Comparison of ENCODE assay signal across 10 cellular contexts in the genomic region with DNA sequence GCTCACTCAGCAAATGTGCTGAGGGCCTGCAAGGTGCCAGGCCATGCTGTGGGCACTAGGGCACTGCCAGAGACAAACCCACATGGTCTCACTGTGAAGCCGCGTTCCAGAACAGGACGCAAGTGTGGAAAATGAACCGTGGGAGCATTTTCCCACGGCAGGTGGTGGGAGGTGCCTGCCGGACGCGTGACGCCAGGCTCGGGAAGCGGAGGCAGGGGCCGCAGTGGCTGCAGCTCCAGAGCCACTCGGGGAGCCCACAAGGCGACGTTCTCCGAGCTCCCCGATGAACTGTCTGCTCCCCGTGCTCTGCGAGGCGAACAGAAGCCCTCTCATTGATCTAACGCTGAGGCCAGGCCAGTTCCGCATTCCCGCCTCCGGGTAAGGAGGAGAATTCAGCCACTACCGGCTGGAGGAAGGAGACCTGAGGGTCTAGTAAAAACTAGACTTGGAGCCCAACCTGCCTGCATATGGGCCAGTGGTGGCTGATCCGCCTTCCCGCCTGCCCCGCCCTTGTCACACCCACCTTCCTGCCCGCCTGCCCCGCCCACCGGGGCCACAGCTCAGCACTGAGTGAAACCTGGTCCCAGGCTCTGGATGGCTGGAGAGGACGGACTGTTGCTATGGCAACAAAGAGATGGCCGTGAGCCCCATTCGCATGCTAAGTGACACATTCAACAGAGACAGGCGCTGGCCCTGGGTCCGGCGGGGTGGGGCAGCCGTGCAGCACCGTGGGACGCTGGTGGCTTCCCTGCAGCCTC. TPM values are rescaled to one million over a fixed set of nuclear protein-coding genes. Genes with fewer than 3 reads are reported as not detected.
DNase-seq lines count a peak whose midpoint lies in the region; ATAC-seq and TF ChIP-seq lines count a peak whose summit lies in the region.
"Had no signal": no experiment of that assay in that cellular context is flagged by ENCODE, and none has a peak within 500 bp of the region (broad histone marks: within the 10 kb centered on the region; RNA-seq: fewer than 3 reads in every experiment).

No MANE protein-coding gene starts in this region.

- H3K9me3 ChIP-seq in sigmoid colon (no peaks in the 10 kb centered on the region), SJCRH30 (replicated peaks) (no peaks in the 10 kb centered on the region)
- H3K9me3 ChIP-seq: SJSA1 had no signal

- H3K9me3 Mint-ChIP-seq in activated CD8-positive, alpha-beta memory T cell treated with anti-CD3 and anti-CD28 coated beads, Interleukin-2, amount 10 ng/mL, durations not matched to agents 7 days and 5 days (ENCODE audit: low read depth), result no peaks in the 10 kb centered on the region
- H3K9me3 Mint-ChIP-seq: naive thymus-derived CD4-positive, alpha-beta T cell had no signal

- H3K36me3 ChIP-seq in sigmoid colon (no peaks in the 10 kb centered on the region), SJCRH30 (no peaks in the 10 kb centered on the region)
- H3K36me3 ChIP-seq: SJSA1 had no signal

- H3K4me1 ChIP-seq in sigmoid colon (peaks cover 0 to 8% (median 2%) of the 10 kb centered on the region in 4 donors), SJCRH30 (peaks cover 2% of the 10 kb centered on the region; the same call in 1 of the 2 replicates)
- H3K4me1 ChIP-seq: SJSA1 had no signal

- POLR2A ChIA-PET in HEK293T (lab: Yijun Ruan, JAX), result no interaction called here

- 21 to 25% methylated on average over 40 of the region's 40 CpGs for WGBS in sigmoid colon, 2 donors

- CTCF ChIA-PET in HEK293T (lab: Yijun Ruan, JAX), result no interaction called here
- CTCF ChIA-PET in activated CD8-positive, alpha-beta memory T cell treated with anti-CD3 and anti-CD28 coated beads, Interleukin-2, amount 10 ng/mL, durations not matched to agents 7 days and 5 days (lab: Charles Lee), result interaction anchor here (1.4 kb wide), 1 partner anchor 446 kb away, joined by 4 read pairs; no protein-coding TSS in a partner anchor

- H3K27me3 Mint-ChIP-seq in activated CD8-positive, alpha-beta memory T cell treated with anti-CD3 and anti-CD28 coated beads, Interleukin-2, amount 10 ng/mL, durations not matched to agents 7 days and 5 days, result peaks cover 4% of the 10 kb centered on the region

- peaks cover 7 to 95% (median 44%) of the 10 kb centered on the region in 3 donors for H3K27me3 ChIP-seq in sigmoid colon
- H3K27me3 ChIP-seq in SJCRH30, result no peaks in the 10 kb centered on the region

- TF ChIP-seq POLR2A in sigmoid colon (IDR thresholded peaks at IDR 0.05), result no peak

- no peak for ATAC-seq in activated CD8-positive, alpha-beta memory T cell treated with anti-CD3 and anti-CD28 coated beads, Interleukin-2, amount 10 ng/mL, durations not matched to agents 7 days and 5 days
- ATAC-seq: naive thymus-derived CD4-positive, alpha-beta T cell had no signal

- intact Hi-C loops in sigmoid colon (cut with DNase I), result no loop called here

- H3K4me3 Mint-ChIP-seq in activated CD8-positive, alpha-beta memory T cell treated with anti-CD3 and anti-CD28 coated beads, Interleukin-2, amount 10 ng/mL, durations not matched to agents 7 days and 5 days, result no peak overlapping the region

- peak; percentile 26 for DNase-seq in CD1c-positive myeloid dendritic cell (ENCODE audit: extremely low spot score)
- peak; percentile 31 for DNase-seq in HEK293T (ENCODE audit: extremely low spot score)
- DNase-seq in activated CD8-positive, alpha-beta memory T cell treated with anti-CD3 and anti-CD28 coated beads, Interleukin-2, amount 10 ng/mL, durations not matched to agents 7 days and 5 days, result peak; percentile 50
- peak; percentile 93 for DNase-seq in left kidney (ENCODE audit: low read depth, low spot score)
- no peak for DNase-seq in sigmoid colon
- no peak for DNase-seq in NCI-H2227 treated with DMSO at 0.1 percent for 48 hours (lab: John Stamatoyannopoulos, UW)
- no peak for DNase-seq in SJCRH30
- DNase-seq in coronary artery (ENCODE audit: low spot score), result no peak

- H3K4me3 ChIP-seq in sigmoid colon (no peak overlapping the region), SJCRH30 (no peak overlapping the region), coronary artery (no peak overlapping the region)
- H3K4me3 ChIP-seq: SJSA1 had no signal

- H3K27ac ChIP-seq in sigmoid colon (no peak overlapping the region), SJCRH30 (no peak overlapping the region), coronary artery (no peak overlapping the region)
- H3K27ac ChIP-seq: SJSA1 had no signal

- H3K4me1 Mint-ChIP-seq in activated CD8-positive, alpha-beta memory T cell treated with anti-CD3 and anti-CD28 coated beads, Interleukin-2, amount 10 ng/mL, durations not matched to agents 7 days and 5 days, result no peaks in the 10 kb centered on the region

- TF ChIP-seq EP300 in sigmoid colon (IDR thresholded peaks at IDR 0.05), result no peak

- TF ChIP-seq CTCF in sigmoid colon (IDR thresholded peaks at IDR 0.05), result no peak
- no peak for TF ChIP-seq CTCF in coronary artery (IDR thresholded peaks at IDR 0.05)

- H3K27ac Mint-ChIP-seq in activated CD8-positive, alpha-beta memory T cell treated with anti-CD3 and anti-CD28 coated beads, Interleukin-2, amount 10 ng/mL, durations not matched to agents 7 days and 5 days, result no peak overlapping the region
- H3K27ac Mint-ChIP-seq: naive thymus-derived CD4-positive, alpha-beta T cell had no signal

- no peaks in the 10 kb centered on the region for H3K36me3 Mint-ChIP-seq in activated CD8-positive, alpha-beta memory T cell treated with anti-CD3 and anti-CD28 coated beads, Interleukin-2, amount 10 ng/mL, durations not matched to agents 7 days and 5 days
- H3K36me3 Mint-ChIP-seq: naive thymus-derived CD4-positive, alpha-beta T cell had no signal

TF ChIP-seq in HEK293T, 16 proteins besides CTCF, POLR2A, EP300 and RAD21:
- TF ChIP-seq L3MBTL2 (conservative IDR thresholded peaks at IDR 0.05) (no peak), ARNT (IDR thresholded peaks at IDR 0.05) (no peak), HDGF (IDR thresholded peaks at IDR 0.05; ENCODE audit: borderline replicate concordance) (no peak), TARDBP (IDR thresholded peaks at IDR 0.05) (no peak), FOXA1 (IDR thresholded peaks at IDR 0.05) (no peak), LEF1 (IDR thresholded peaks at IDR 0.05; ENCODE audit: borderline replicate concordance) (no peak), BHLHE40 (IDR thresholded peaks at IDR 0.05; ENCODE audit: borderline replicate concordance) (no peak), SP1 (IDR thresholded peaks at IDR 0.05) (no peak), ZNF384 (IDR thresholded peaks at IDR 0.05) (no peak), FOXK2 (IDR thresholded peaks at IDR 0.05) (no peak), ELF4 (IDR thresholded peaks at IDR 0.05) (no peak)

RNA-seq across cellular contexts. Expression of a gene that starts 13.2 kb away (rescaled TPM):
- total RNA-seq in activated CD8-positive, alpha-beta memory T cell treated with anti-CD3 and anti-CD28 coated beads, Interleukin-2, amount 10 ng/mL, durations not matched to agents 7 days and 5 days, result not detected
- total RNA-seq in sigmoid colon, result under 1 TPM in 3 of 4 donors, not detected in 1; under 0.01 to 0.28 (median 0.14) TPM
- under 1 TPM in 1 of 3 donors, not detected in 2; 0.03 TPM for polyA plus RNA-seq in sigmoid colon
- 0.81 and 1.0 TPM in 2 replicates for total RNA-seq in SJCRH30 (2014; rRNA removed; shearing (Covaris generic))
- total RNA-seq: naive thymus-derived CD4-positive, alpha-beta T cell; SJSA1 had no signal
- polyA plus RNA-seq: naive thymus-derived CD4-positive, alpha-beta T cell had no signal

RNA-seq across cellular contexts. Expression of a gene that starts 59.1 kb away (rescaled TPM):
- total RNA-seq in activated CD8-positive, alpha-beta memory T cell treated with anti-CD3 and anti-CD28 coated beads, Interleukin-2, amount 10 ng/mL, durations not matched to agents 7 days and 5 days, result under 1 TPM in 1 of 2 experiments, not detected in 1; 0.32 TPM
- 1 to 10 TPM in 1 of 4 donors, under 1 TPM in 3; 0.16 to 1.9 (median 0.52) TPM for total RNA-seq in sigmoid colon
- polyA plus RNA-seq in sigmoid colon, result under 1 TPM in 2 of 3 donors, not detected in 1; under 0.01 to 0.15 TPM
- total RNA-seq in SJCRH30 (2014; rRNA removed; shearing (Covaris generic)), result 1.1 TPM in 1 of 2 replicates, not detected in the other
- polyA plus RNA-seq: naive thymus-derived CD4-positive, alpha-beta T cell had no signal

Comparison
In these comparisons a context has a peak if more than half of its experiments do, and no peak if none do; other contexts are left out.
1. DNase-seq: peak in CD1c-positive myeloid dendritic cell (single experiment), HEK293T (single experiment), activated CD8-positive, alpha-beta memory T cell treated with anti-CD3 and anti-CD28 coated beads, Interleukin-2, amount 10 ng/mL, durations not matched to agents 7 days and 5 days (single experiment) and left kidney (single experiment); none in sigmoid colon (single experiment), NCI-H2227 treated with DMSO at 0.1 percent for 48 hours (single experiment), SJCRH30 (0 of 2) and coronary artery (single experiment).